ENCODE assay signal across 8 cellular contexts in the genomic region with DNA sequence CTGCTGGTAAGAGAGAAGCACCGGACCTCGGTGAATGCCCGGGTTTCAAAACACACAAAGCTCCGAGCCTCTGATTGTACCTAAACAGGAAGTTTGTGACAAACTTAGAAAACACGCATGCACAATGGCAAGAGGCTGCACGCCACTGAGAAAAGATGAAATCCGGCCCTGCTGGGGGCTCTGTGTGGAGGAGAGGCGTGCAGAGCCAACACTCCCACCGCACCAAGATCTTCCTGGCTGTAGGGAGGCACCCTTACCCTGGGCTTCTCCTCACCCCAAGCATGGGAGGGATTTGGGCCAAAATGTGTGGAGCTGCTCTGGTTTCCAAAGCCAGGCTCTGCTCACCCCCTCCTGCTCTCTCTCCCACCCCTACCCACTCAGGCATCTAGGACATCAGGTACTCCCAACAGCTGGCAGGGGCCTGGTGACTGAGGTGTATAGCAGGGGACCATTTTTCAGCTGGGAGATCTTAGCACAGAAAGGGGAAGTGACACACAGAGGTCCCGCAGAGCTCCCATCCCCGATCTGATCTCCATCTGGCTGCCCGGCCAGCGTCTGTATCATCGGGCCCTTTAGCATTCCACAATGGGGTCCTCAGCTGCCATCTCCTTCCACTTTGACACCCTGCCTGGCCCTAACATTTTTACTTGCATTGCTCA.
DNase-seq lines count a peak whose midpoint lies in the region; ATAC-seq lines count a peak whose summit lies in the region.

No MANE protein-coding gene starts in this region.

- peak; percentile 64 for DNase-seq in SKM-1 treated with dmso at 0.1 percent for 144 hours (lab: John Stamatoyannopoulos, UW; ENCODE audit: unreplicated experiment)
- DNase-seq in left cardiac atrium = no peak
- DNase-seq in H7 = no peak
- DNase-seq in activated CD4-positive, CD25-positive, alpha-beta regulatory T cell treated with anti-CD3 and anti-CD28 coated beads, Interleukin-2, amount 50 U/mL, for 72 hours = no peak

- H3K27me3 ChIP-seq in H7 (ENCODE audit: control insufficient read depth, insufficient read depth, low read length) = no peaks in the 10 kb centered on the region

- intact Hi-C loops in left cardiac atrium (cut with DNase I) = no loop called here

- no peak overlapping the region for H3K4me3 ChIP-seq in H7 (ENCODE audit: insufficient read depth, low read depth, low read length)

- no peaks in the 10 kb centered on the region for H3K36me3 ChIP-seq in H7 (replicated peaks; ENCODE audit: control insufficient read depth, insufficient read depth, low read length)

- peak; percentile 60 for ATAC-seq in GM18867 (IDR thresholded peaks at IDR 0.05; ENCODE audit: unreplicated experiment)
- ATAC-seq in HG02763 (IDR thresholded peaks at IDR 0.05; ENCODE audit: unreplicated experiment) = peak; percentile 44
- peak; percentile 27 to 41 for ATAC-seq in left cardiac atrium
- no peak for ATAC-seq in GM19395 (IDR thresholded peaks at IDR 0.05; ENCODE audit: unreplicated experiment)
- no peak for ATAC-seq in HG02970 (IDR thresholded peaks at IDR 0.05; ENCODE audit: low FRiP score, unreplicated experiment)

Comparison
In these comparisons a context has a peak if more than half of its experiments do, and no peak if none do; other contexts are left out.
1. ATAC-seq: peak in GM18867 (single experiment), HG02763 (single experiment) and left cardiac atrium (2 of 2); none in GM19395 (single experiment) and HG02970 (single experiment).